ENCODE assay signal across 19 cellular contexts in the genomic region with DNA sequence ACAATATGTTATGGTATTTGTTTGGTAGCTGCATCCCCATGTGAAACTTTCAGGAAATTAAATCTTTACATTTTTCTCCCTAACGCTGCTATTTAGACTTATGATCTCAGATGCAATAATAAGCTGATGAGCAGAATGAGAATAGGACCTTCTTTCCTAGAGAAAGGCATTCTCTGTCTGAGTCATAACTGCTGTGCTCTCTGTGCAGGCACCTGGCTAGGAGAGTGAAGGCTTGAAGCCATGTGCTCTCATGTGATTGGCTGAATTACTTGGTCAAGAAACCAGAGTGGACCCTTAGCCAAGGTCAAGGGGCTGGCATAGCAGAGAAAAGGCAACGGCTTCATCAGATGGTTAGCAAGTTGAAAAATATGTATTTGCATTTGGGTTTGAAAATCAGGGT.
DNase-seq lines count a peak whose midpoint lies in the region; ATAC-seq and TF ChIP-seq lines count a peak whose summit lies in the region.
"Had no signal": no experiment of that assay in that cellular context is flagged by ENCODE, and none has a peak within 500 bp of the region (broad histone marks: within the 10 kb centered on the region; RNA-seq: fewer than 3 reads in every experiment).

No MANE protein-coding gene starts in this region.

- TF ChIP-seq CTCF in colonic mucosa (IDR thresholded peaks at IDR 0.05), result no peak

- no peaks in the 10 kb centered on the region for H3K27me3 Mint-ChIP-seq in activated T-helper 1 cell treated with anti-CD3 and anti-CD28 coated beads, Interleukin-12 subunit alpha, Interleukin-12 subunit beta, Interleukin-2, Interleukin-4 antibody, amounts not matched to agents 30 ng/mL and 10 ng/mL and 1 ng/mL, durations not matched to agents 14 hours and 24 hours and 36 hours (ENCODE audit: insufficient read depth)

- H3K4me3 Mint-ChIP-seq in activated T-helper 1 cell treated with anti-CD3 and anti-CD28 coated beads, Interleukin-12 subunit alpha, Interleukin-12 subunit beta, Interleukin-2, Interleukin-4 antibody, amounts not matched to agents 30 ng/mL and 10 ng/mL and 1 ng/mL, durations not matched to agents 14 hours and 24 hours and 36 hours, result peak overlapping the region; percentile 6
- H3K4me3 Mint-ChIP-seq: activated naive CD8-positive, alpha-beta T cell treated with anti-CD3 and anti-CD28 coated beads, Interleukin-2, amount 10 ng/mL, durations not matched to agents 7 days and 5 days; neural crest cell had no signal

- H3K4me1 Mint-ChIP-seq in activated T-helper 1 cell treated with anti-CD3 and anti-CD28 coated beads, Interleukin-12 subunit alpha, Interleukin-12 subunit beta, Interleukin-2, Interleukin-4 antibody, amounts not matched to agents 30 ng/mL and 10 ng/mL and 1 ng/mL, durations not matched to agents 14 hours and 24 hours and 36 hours (ENCODE audit: low read depth), result peaks cover 64% of the 10 kb centered on the region
- H3K4me1 Mint-ChIP-seq: activated naive CD8-positive, alpha-beta T cell treated with anti-CD3 and anti-CD28 coated beads, Interleukin-2, amount 10 ng/mL, durations not matched to agents 7 days and 5 days had no signal

- peak; percentile 46 for DNase-seq in EH (ENCODE audit: low read depth)
- no peak for DNase-seq in activated T-helper 1 cell treated with anti-CD3 and anti-CD28 coated beads, Interleukin-12 subunit alpha, Interleukin-12 subunit beta, Interleukin-2, Interleukin-4 antibody, amounts not matched to agents 30 ng/mL and 10 ng/mL and 1 ng/mL, durations not matched to agents 14 hours and 24 hours and 36 hours (ENCODE audit: low spot score)
- DNase-seq in islet precursor cell, result peak; percentile 45
- no peak for DNase-seq in NOMO-1 treated with dmso at 0.1 percent for 144 hours (lab: John Stamatoyannopoulos, UW; ENCODE audit: unreplicated experiment)
- no peak for DNase-seq in DMS153 treated with DMSO at 0.1 percent for 48 hours (lab: John Stamatoyannopoulos, UW; ENCODE audit: unreplicated experiment)
- no peak for DNase-seq in colonic mucosa
- DNase-seq: activated naive CD8-positive, alpha-beta T cell treated with anti-CD3 and anti-CD28 coated beads, Interleukin-2, amount 10 ng/mL, durations not matched to agents 7 days and 5 days; effector CD8-positive, alpha-beta T cell; heart left ventricle; NCI-H146; NCI-H345; psoas muscle; Right ventricle myocardium superior; stimulated activated CD4-positive, alpha-beta T cell treated with anti-CD3 and anti-CD28 coated beads, Interleukin-4, amount 100 ng/mL, for 4 hours had no signal

- H3K4me1 ChIP-seq in colonic mucosa, result no peaks in the 10 kb centered on the region

- H3K36me3 Mint-ChIP-seq in activated T-helper 1 cell treated with anti-CD3 and anti-CD28 coated beads, Interleukin-12 subunit alpha, Interleukin-12 subunit beta, Interleukin-2, Interleukin-4 antibody, amounts not matched to agents 30 ng/mL and 10 ng/mL and 1 ng/mL, durations not matched to agents 14 hours and 24 hours and 36 hours (ENCODE audit: low read depth), result peaks cover 2% of the 10 kb centered on the region
- H3K36me3 Mint-ChIP-seq: activated naive CD8-positive, alpha-beta T cell treated with anti-CD3 and anti-CD28 coated beads, Interleukin-2, amount 10 ng/mL, durations not matched to agents 7 days and 5 days had no signal

- no peaks in the 10 kb centered on the region for H3K9me3 Mint-ChIP-seq in activated T-helper 1 cell treated with anti-CD3 and anti-CD28 coated beads, Interleukin-12 subunit alpha, Interleukin-12 subunit beta, Interleukin-2, Interleukin-4 antibody, amounts not matched to agents 30 ng/mL and 10 ng/mL and 1 ng/mL, durations not matched to agents 14 hours and 24 hours and 36 hours
- H3K9me3 Mint-ChIP-seq: activated naive CD8-positive, alpha-beta T cell treated with anti-CD3 and anti-CD28 coated beads, Interleukin-2, amount 10 ng/mL, durations not matched to agents 7 days and 5 days had no signal

- H3K27ac Mint-ChIP-seq in activated T-helper 1 cell treated with anti-CD3 and anti-CD28 coated beads, Interleukin-12 subunit alpha, Interleukin-12 subunit beta, Interleukin-2, Interleukin-4 antibody, amounts not matched to agents 30 ng/mL and 10 ng/mL and 1 ng/mL, durations not matched to agents 14 hours and 24 hours and 36 hours, result peak overlapping the region; percentile 69
- H3K27ac Mint-ChIP-seq: activated naive CD8-positive, alpha-beta T cell treated with anti-CD3 and anti-CD28 coated beads, Interleukin-2, amount 10 ng/mL, durations not matched to agents 7 days and 5 days had no signal

- H3K27me3 ChIP-seq in colonic mucosa, result no peaks in the 10 kb centered on the region
- H3K27me3 ChIP-seq: heart left ventricle had no signal

- H3K27ac ChIP-seq in colonic mucosa, result no peak overlapping the region
- H3K27ac ChIP-seq: heart left ventricle, psoas muscle, WERI-Rb-1 had no signal

- H3K4me3 ChIP-seq in colonic mucosa, result no peak overlapping the region
- H3K4me3 ChIP-seq: heart left ventricle, psoas muscle, smooth muscle cell had no signal

- H3K9ac ChIP-seq in colonic mucosa (ENCODE audit: low read depth in 2 of 2, low read length in 2 of 2), result no peak overlapping the region

- ATAC-seq in GM19463 (IDR thresholded peaks at IDR 0.05; ENCODE audit: unreplicated experiment) (peak; percentile 36), GM21381 (IDR thresholded peaks at IDR 0.05; ENCODE audit: unreplicated experiment) (no peak)
- ATAC-seq: heart left ventricle had no signal

- no peaks in the 10 kb centered on the region for H3K9me3 ChIP-seq in colonic mucosa
- H3K9me3 ChIP-seq: heart left ventricle, psoas muscle had no signal

- intact Hi-C loops in activated T-helper 1 cell treated with anti-CD3 and anti-CD28 coated beads, Interleukin-12 subunit alpha, Interleukin-12 subunit beta, Interleukin-2, Interleukin-4 antibody, amounts not matched to agents 30 ng/mL and 10 ng/mL and 1 ng/mL, durations not matched to agents 14 hours and 24 hours and 36 hours (cut with micrococcal nuclease), result loop anchor here (5.0 to 10.0 kb wide), 3 partner anchors 201 to 281 kb away; a partner anchor contains a TSS
- intact Hi-C loops in colonic mucosa (cut with DNase I), result no loop called here

- no peaks in the 10 kb centered on the region for H3K36me3 ChIP-seq in colonic mucosa
- H3K36me3 ChIP-seq: heart left ventricle, WERI-Rb-1 had no signal

Comparison
In these comparisons a context has a peak if more than half of its experiments do, and no peak if none do; other contexts are left out.
1. DNase-seq: peak in EH (single experiment) and islet precursor cell (single experiment); none in activated T-helper 1 cell treated with anti-CD3 and anti-CD28 coated beads, Interleukin-12 subunit alpha, Interleukin-12 subunit beta, Interleukin-2, Interleukin-4 antibody, amounts not matched to agents 30 ng/mL and 10 ng/mL and 1 ng/mL, durations not matched to agents 14 hours and 24 hours and 36 hours (single experiment), NOMO-1 treated with dmso at 0.1 percent for 144 hours (single experiment), DMS153 treated with DMSO at 0.1 percent for 48 hours (single experiment) and colonic mucosa (single experiment).